ENCODE assay signal across 15 cellular contexts in the genomic region with DNA sequence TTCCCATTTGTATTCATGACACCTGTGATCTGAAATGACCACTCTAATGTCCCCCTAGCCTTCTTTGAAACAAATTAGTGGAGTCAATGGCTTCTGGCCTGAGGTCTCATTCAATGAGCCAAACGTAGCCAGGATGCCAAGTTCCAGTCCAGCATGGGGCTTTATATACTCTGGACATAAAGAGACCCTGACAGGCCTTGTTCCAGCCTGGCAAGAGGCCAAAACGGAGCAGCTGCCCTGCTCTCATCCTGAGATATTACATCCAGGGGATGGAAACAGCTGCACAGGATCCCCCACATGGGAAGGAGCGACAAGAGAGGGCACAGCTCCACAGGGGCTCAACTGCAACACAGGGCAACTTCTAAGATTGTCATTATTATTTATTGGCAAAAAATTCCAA.
"Had no signal": no experiment of that assay in that cellular context is flagged by ENCODE, and none has a peak within 500 bp of the region (broad histone marks: within the 10 kb centered on the region; RNA-seq: fewer than 3 reads in every experiment).

No MANE protein-coding gene starts in this region.

- ATAC-seq: activated naive CD8-positive, alpha-beta T cell treated with anti-CD3 and anti-CD28 coated beads, Interleukin-2, amount 50 U/mL, for 24 hours; natural killer cell; stimulated activated memory B cell treated with anti-CD40 and anti-IgM and Interleukin-4, amounts not matched to agents 10 μg/mL and 1 μg/mL and 100 μg/mL, for 72 hours had no signal

- H2AFZ ChIP-seq: parathyroid adenoma had no signal

- H3K27me3 ChIP-seq: breast epithelium had no signal

- H3K4me1 ChIP-seq: breast epithelium, parathyroid adenoma had no signal

- DNase-seq: activated CD4-positive, CD25-positive, alpha-beta regulatory T cell treated with anti-CD3 and anti-CD28 coated beads, Interleukin-2, amount 50 U/mL, for 72 hours; activated naive CD4-positive, alpha-beta T cell treated with anti-CD3 and anti-CD28 coated beads for 36 hours; activated naive CD8-positive, alpha-beta T cell treated with anti-CD3 and anti-CD28 coated beads, Interleukin-2, amount 50 U/mL, for 24 hours; activated T-cell treated with anti-CD3 and anti-CD28 coated beads for 4 hours; aorta; cerebellar nuclear complex; effector memory CD4-positive, alpha-beta T cell; kidney glomerular epithelial cell; mesendoderm; natural killer cell had no signal

- H3K4me3 ChIP-seq: breast epithelium had no signal

- H3K36me3 ChIP-seq: breast epithelium, neutrophil had no signal

- H3K27ac ChIP-seq: breast epithelium, epithelial cell of prostate, neutrophil, parathyroid adenoma had no signal

- H3K9ac ChIP-seq: parathyroid adenoma had no signal

- H3K9me3 ChIP-seq: neutrophil had no signal

- H3K79me2 ChIP-seq: parathyroid adenoma had no signal
